Comparison of ENCODE assay signal across 8 cellular contexts in the genomic region with DNA sequence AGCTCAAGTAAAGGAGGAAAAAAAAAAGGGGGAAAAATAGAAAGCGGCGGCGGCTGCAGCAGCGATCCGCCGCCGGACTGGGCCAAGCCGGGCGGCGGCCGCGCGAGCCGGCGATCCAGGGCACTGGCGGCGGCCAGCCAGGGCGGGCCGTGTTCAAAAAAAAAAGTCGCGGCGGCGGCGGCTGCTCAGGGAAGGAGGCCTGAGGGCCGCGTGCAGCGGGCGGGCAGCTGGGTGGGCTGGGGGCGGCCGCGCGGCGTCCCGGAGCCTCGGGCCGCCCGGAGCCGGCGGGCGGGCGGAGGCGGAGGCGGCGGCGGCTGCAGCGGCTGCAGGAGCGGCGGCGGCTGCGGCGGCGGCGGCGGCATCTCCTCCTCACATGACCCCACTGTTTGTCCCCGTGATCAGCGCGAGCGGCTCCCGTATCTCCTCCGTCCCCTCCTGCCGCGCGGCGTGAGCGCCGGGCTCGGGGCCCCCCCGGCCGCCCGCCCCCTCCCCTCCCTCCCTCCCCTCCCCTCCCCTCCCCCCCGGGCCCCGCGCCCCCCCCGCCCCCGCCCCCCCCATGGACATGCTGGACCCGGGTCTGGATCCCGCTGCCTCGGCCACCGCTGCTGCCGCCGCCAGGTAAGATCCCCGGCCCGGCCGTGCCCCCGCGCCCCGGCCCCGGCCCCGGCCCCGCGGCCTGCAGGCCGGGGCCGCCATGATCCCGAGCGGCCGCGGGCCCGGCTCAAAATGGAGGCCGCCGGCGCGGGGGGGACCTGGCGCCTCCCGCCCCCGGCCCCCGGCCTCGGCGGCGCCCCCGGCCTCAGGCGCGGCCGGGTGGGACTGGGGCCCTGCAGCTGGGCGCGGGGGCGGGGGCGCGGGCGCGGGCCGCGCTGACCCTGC. TPM values are rescaled to one million over a fixed set of nuclear protein-coding genes. Genes with fewer than 3 reads are reported as not detected.
DNase-seq lines count a peak whose midpoint lies in the region; ATAC-seq and TF ChIP-seq lines count a peak whose summit lies in the region.

Gene USF2 (plus strand): TSS at position 417 of the 879 bp plus-strand sequence. CDS start 140 bp downstream, at position 557.

- H3K4me1 ChIP-seq in SK-N-SH (ENCODE audit: control insufficient read depth in 1 of 2, insufficient read depth in 2 of 2, low read depth in 1 of 2, low read length in 1 of 2) (peaks cover 4 to 15% of the 10 kb centered on the region in 2 experiments; a peak in 1 of 4 replicates), uterus (peaks cover 0 to 4% of the 10 kb centered on the region in 2 donors)

- DNase-seq in DMS 273 (lab: John Stamatoyannopoulos, UW; ENCODE audit: unreplicated experiment): peak; percentile 88
- peak; percentile 73 for DNase-seq in LHCN-M2 (ENCODE audit: low read depth)
- peak; percentile 89 for DNase-seq in SK-N-SH
- DNase-seq in activated naive CD8-positive, alpha-beta T cell treated with anti-CD3 and anti-CD28 coated beads, Interleukin-2, amount 10 ng/mL, durations not matched to agents 7 days and 5 days: peak; percentile 76
- peak; percentile 75 for DNase-seq in glomerular visceral epithelial cell (ENCODE audit: extremely low spot score)
- peak; percentile 63 for DNase-seq in occipital lobe (lab: John Stamatoyannopoulos, UW)
- DNase-seq in uterus: peak; percentile 67 to 69

- no peak for TF ChIP-seq RAD21 in SK-N-SH (IDR thresholded peaks at IDR 0.05; ENCODE audit: low read length)

- peak within 1 kb of the TSS; percentile 92 for H3K9ac ChIP-seq in SK-N-SH

- WGBS in SK-N-SH (ENCODE audit: low lambda C conversion rate): 0% methylated on average over 34 of the region's 122 CpGs

- H3K4me3 Mint-ChIP-seq in activated naive CD8-positive, alpha-beta T cell treated with anti-CD3 and anti-CD28 coated beads, Interleukin-2, amount 10 ng/mL, durations not matched to agents 7 days and 5 days: peak within 1 kb of the TSS; percentile 93

- intact Hi-C loops in uterus (cut with DNase I; ENCODE audit: low total_unique reads): no loop called here

- no peak for TF ChIP-seq POLR2A in uterus (IDR thresholded peaks at IDR 0.05)

- peak within 1 kb of the TSS; percentile 91 for H3K27ac Mint-ChIP-seq in activated naive CD8-positive, alpha-beta T cell treated with anti-CD3 and anti-CD28 coated beads, Interleukin-2, amount 10 ng/mL, durations not matched to agents 7 days and 5 days

- H3K27me3 Mint-ChIP-seq in activated naive CD8-positive, alpha-beta T cell treated with anti-CD3 and anti-CD28 coated beads, Interleukin-2, amount 10 ng/mL, durations not matched to agents 7 days and 5 days: no peaks in the 10 kb centered on the region

- H3K9me3 ChIP-seq in SK-N-SH (no peaks in the 10 kb centered on the region), uterus (no peaks in the 10 kb centered on the region)

- peak within 1 kb of the TSS; percentile 87 to 95 for H3K4me3 ChIP-seq in SK-N-SH (ENCODE audit: low read depth in 2 of 2, low read length in 1 of 2)
- peak within 1 kb of the TSS; percentile 74 to 83 for H3K4me3 ChIP-seq in uterus

- H3K36me3 ChIP-seq in SK-N-SH (replicated peaks in 1 of 2; ENCODE audit: control insufficient read depth in 1 of 2, insufficient read depth in 2 of 2, low read length in 1 of 2): peaks cover 19 to 27% of the 10 kb centered on the region in 2 experiments
- no peaks in the 10 kb centered on the region for H3K36me3 ChIP-seq in uterus

- peaks cover 22% of the 10 kb centered on the region for H3K79me2 ChIP-seq in SK-N-SH (ENCODE audit: insufficient read depth)

- H3K4me2 ChIP-seq in SK-N-SH: peak within 1 kb of the TSS; percentile 96

- H3K36me3 Mint-ChIP-seq in activated naive CD8-positive, alpha-beta T cell treated with anti-CD3 and anti-CD28 coated beads, Interleukin-2, amount 10 ng/mL, durations not matched to agents 7 days and 5 days: peaks cover 14% of the 10 kb centered on the region

- CTCF ChIA-PET in SK-N-SH (lab: Yijun Ruan, JAX): interaction anchor here (0.6 to 2.6 kb wide), 17 partner anchors 11 to 498 kb away, joined by 3 to 38 read pairs (median 3); no protein-coding TSS in a partner anchor

- H3K4me1 Mint-ChIP-seq in activated naive CD8-positive, alpha-beta T cell treated with anti-CD3 and anti-CD28 coated beads, Interleukin-2, amount 10 ng/mL, durations not matched to agents 7 days and 5 days: peaks cover 9% of the 10 kb centered on the region

- TF ChIP-seq CTCF in SK-N-SH (IDR thresholded peaks at IDR 0.05) (no peak), uterus (IDR thresholded peaks at IDR 0.05) (no peak)

- peaks cover 4% of the 10 kb centered on the region for H3F3A ChIP-seq in SK-N-SH (replicated peaks; ENCODE audit: insufficient read depth)

- POLR2A ChIA-PET in SK-N-SH (lab: Yijun Ruan, JAX): no interaction called here
- POLR2A ChIA-PET in activated naive CD8-positive, alpha-beta T cell treated with anti-CD3 and anti-CD28 coated beads, Interleukin-2, amount 10 ng/mL, durations not matched to agents 7 days and 5 days (lab: Charles Lee): interaction anchor here (0.6 to 1.9 kb wide), 9 partner anchors 12 to 338 kb away, joined by 3 to 6 read pairs (median 4); partner anchors contain the start of gene FXYD7

- H2AFZ ChIP-seq in SK-N-SH (ENCODE audit: low read depth): peak within 1 kb of the TSS; percentile 78

- H3K9me3 Mint-ChIP-seq in activated naive CD8-positive, alpha-beta T cell treated with anti-CD3 and anti-CD28 coated beads, Interleukin-2, amount 10 ng/mL, durations not matched to agents 7 days and 5 days: no peaks in the 10 kb centered on the region

- TF ChIP-seq EP300 in SK-N-SH (IDR thresholded peaks at IDR 0.05; ENCODE audit: borderline replicate concordance in 1 of 2, low read depth in 1 of 2, low read length in 1 of 2): 0 out of 4 replicates have a peak, but pooled peaks of 1 of the 2 experiments have one; percentile 19

- H4K20me1 ChIP-seq in SK-N-SH (ENCODE audit: insufficient read depth): no peaks in the 10 kb centered on the region

- peak; percentile 24 for ATAC-seq in GM21723 (IDR thresholded peaks at IDR 0.05; ENCODE audit: unreplicated experiment)
- peak; percentile 20 for ATAC-seq in activated naive CD8-positive, alpha-beta T cell treated with anti-CD3 and anti-CD28 coated beads, Interleukin-2, amount 10 ng/mL, durations not matched to agents 7 days and 5 days (ENCODE audit: low read depth)

- no peaks in the 10 kb centered on the region for H3K9me2 ChIP-seq in SK-N-SH

- H3K27me3 ChIP-seq in SK-N-SH (ENCODE audit: insufficient read depth): no peaks in the 10 kb centered on the region
- H3K27me3 ChIP-seq in uterus: no peaks in the 10 kb centered on the region

- H3K27ac ChIP-seq in SK-N-SH (ENCODE audit: low read depth in 2 of 2, low read length in 1 of 2): peak within 1 kb of the TSS; percentile 79 to 95
- H3K27ac ChIP-seq in uterus: peak within 1 kb of the TSS; percentile 99

TF ChIP-seq in SK-N-SH, 30 proteins besides CTCF, POLR2A, EP300 and RAD21 (continues in another document):
- TF ChIP-seq MAX (IDR thresholded peaks at IDR 0.05; ENCODE audit: low read depth): no peak
- no peak for TF ChIP-seq MEF2A (IDR thresholded peaks at IDR 0.05; ENCODE audit: borderline replicate concordance, low read depth)
- TF ChIP-seq NFIC (IDR thresholded peaks at IDR 0.05; ENCODE audit: borderline replicate concordance): no peak
- no peak for TF ChIP-seq FOSL2 (IDR thresholded peaks at IDR 0.05; ENCODE audit: borderline replicate concordance, low read depth)
- peak; percentile 88 for TF ChIP-seq USF1 (IDR thresholded peaks at IDR 0.05; ENCODE audit: borderline replicate concordance, low read depth)
- TF ChIP-seq RXRA (IDR thresholded peaks at IDR 0.05; ENCODE audit: borderline replicate concordance, low read depth): no peak
- TF ChIP-seq SMC3 (IDR thresholded peaks at IDR 0.05; ENCODE audit: low read depth, low read length): no peak
- TF ChIP-seq, protein P1, sequence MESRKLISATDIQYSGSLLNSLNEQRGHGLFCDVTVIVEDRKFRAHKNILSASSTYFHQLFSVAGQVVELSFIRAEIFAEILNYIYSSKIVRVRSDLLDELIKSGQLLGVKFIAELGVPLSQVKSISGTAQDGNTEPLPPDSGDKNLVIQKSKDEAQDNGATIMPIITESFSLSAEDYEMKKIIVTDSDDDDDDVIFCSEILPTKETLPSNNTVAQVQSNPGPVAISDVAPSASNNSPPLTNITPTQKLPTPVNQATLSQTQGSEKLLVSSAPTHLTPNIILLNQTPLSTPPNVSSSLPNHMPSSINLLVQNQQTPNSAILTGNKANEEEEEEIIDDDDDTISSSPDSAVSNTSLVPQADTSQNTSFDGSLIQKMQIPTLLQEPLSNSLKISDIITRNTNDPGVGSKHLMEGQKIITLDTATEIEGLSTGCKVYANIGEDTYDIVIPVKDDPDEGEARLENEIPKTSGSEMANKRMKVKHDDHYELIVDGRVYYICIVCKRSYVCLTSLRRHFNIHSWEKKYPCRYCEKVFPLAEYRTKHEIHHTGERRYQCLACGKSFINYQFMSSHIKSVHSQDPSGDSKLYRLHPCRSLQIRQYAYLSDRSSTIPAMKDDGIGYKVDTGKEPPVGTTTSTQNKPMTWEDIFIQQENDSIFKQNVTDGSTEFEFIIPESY (IDR thresholded peaks at IDR 0.05; ENCODE audit: borderline replicate concordance, low read depth): no peak
- TF ChIP-seq NRF1 (IDR thresholded peaks at IDR 0.05; ENCODE audit: low read depth, low read length): 0 out of 2 replicates have a peak, but pooled peaks have one; percentile 26
- 0 out of 2 replicates have a peak, but pooled peaks have one; percentile 43 for TF ChIP-seq YY1 (IDR thresholded peaks at IDR 0.05; ENCODE audit: low read depth)

RNA-seq across cellular contexts. Expression of gene USF2, which starts in this region (rescaled TPM):
- total RNA-seq in LHCN-M2 (2014; rRNA removed) (82.3 and 86.1 TPM in 2 replicates), occipital lobe (36.0 TPM), uterus (100 to 1,000 TPM in 1 of 4 donors, 10 to 100 TPM in 3; 48.8 to 155 (median 87.5) TPM)
- 103 TPM for polyA plus RNA-seq in LHCN-M2 (2012)
- 83.6 and 102 TPM in 2 replicates for polyA plus RNA-seq in SK-N-SH (2012; rRNA removed)
- 51.6 and 78.6 TPM in 2 replicates for polyA plus RNA-seq in SK-N-SH (2012; cell fraction: cytosol; rRNA removed)
- polyA plus RNA-seq in SK-N-SH (2012; cell fraction: nucleus; rRNA removed): 147 and 156 TPM in 2 replicates
- 100 to 1,000 TPM; 149 to 159 TPM for total RNA-seq in activated naive CD8-positive, alpha-beta T cell treated with anti-CD3 and anti-CD28 coated beads, Interleukin-2, amount 10 ng/mL, durations not matched to agents 7 days and 5 days

Comparison
In these comparisons a context has a peak if more than half of its experiments do, and no peak if none do; other contexts are left out.
1. Peak in every context shown above with its lines: DNase-seq, ATAC-seq, H3K4me3 ChIP-seq and H3K27ac ChIP-seq.